Comparison of ENCODE assay signal across 21 cellular contexts in the genomic region with DNA sequence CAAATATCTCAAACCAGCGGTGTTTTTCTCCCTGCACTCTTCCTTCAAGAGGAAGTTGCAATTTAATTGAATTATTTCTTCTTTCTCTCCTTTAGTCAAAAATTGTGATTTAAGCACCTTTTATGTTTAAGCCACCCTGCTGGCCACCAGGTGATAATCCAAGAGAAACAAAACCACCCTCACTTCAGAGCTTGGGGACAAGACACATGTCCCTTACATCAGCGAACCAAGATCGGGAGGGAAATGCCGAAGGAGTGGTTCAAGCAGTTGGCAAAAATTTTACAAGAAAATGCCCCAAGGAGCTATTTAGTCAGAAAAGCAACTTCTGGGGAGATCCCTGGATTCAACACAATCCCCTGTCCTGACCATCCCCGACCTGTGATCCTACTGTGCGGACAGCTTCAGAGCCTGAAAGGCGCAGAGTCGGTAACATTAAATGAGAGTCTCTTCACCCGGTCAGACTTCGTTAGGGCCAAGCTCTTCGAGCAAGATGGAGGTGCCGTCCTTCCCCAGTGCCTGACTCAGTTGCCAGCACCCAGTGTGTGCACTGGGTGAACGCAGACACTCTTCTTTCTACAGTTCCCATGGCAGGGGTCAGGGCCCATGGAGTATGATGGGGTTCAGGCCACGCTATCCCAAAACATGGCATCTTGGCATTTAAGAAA.
DNase-seq lines count a peak whose midpoint lies in the region; ATAC-seq, FAIRE-seq and TF ChIP-seq lines count a peak whose summit lies in the region.
"Had no signal": no experiment of that assay in that cellular context is flagged by ENCODE, and none has a peak within 500 bp of the region (broad histone marks: within the 10 kb centered on the region; RNA-seq: fewer than 3 reads in every experiment).

No MANE protein-coding gene starts in this region.

- no peak for ATAC-seq in activated T-cell treated with anti-CD3 and anti-CD28 coated beads, Interleukin-2, amount 50 U/mL, for 72 hours (replicated peaks in 1 of 2)
- ATAC-seq in HG03280 (IDR thresholded peaks at IDR 0.05; ENCODE audit: unreplicated experiment) (no peak), GM18511 (IDR thresholded peaks at IDR 0.05; ENCODE audit: unreplicated experiment) (no peak), GM21528 (IDR thresholded peaks at IDR 0.05; ENCODE audit: low FRiP score, unreplicated experiment) (no peak)
- ATAC-seq: gastrocnemius medialis, HCT116 had no signal

- H3K4me3 ChIP-seq in testis = no peak overlapping the region
- H3K4me3 ChIP-seq: adrenal gland, gastrocnemius medialis, upper lobe of left lung had no signal

- H3K27me3 ChIP-seq in testis = no peaks in the 10 kb centered on the region
- H3K27me3 ChIP-seq: adrenal gland, gastrocnemius medialis, upper lobe of left lung had no signal

- H3K27ac Mint-ChIP-seq in activated T-cell treated with anti-CD3 and anti-CD28 coated beads, Interleukin-2, amount 50 U/mL, for 72 hours = peak overlapping the region; percentile 62
- peak overlapping the region; percentile 84 for H3K27ac Mint-ChIP-seq in dendritic cell treated with granulocyte-macrophage colony-stimulating factor and Interleukin-4, amounts not matched to agents 40 ng/mL and 50 ng/mL, for 4 days

- H3K9me3 ChIP-seq in testis = no peaks in the 10 kb centered on the region
- H3K9me3 ChIP-seq: adrenal gland, Caco-2, gastrocnemius medialis, upper lobe of left lung had no signal

- H3K4me1 Mint-ChIP-seq in activated T-cell treated with anti-CD3 and anti-CD28 coated beads, Interleukin-2, amount 50 U/mL, for 72 hours (ENCODE audit: low read depth) = peaks cover 92% of the 10 kb centered on the region
- peaks cover 70% of the 10 kb centered on the region for H3K4me1 Mint-ChIP-seq in dendritic cell treated with granulocyte-macrophage colony-stimulating factor and Interleukin-4, amounts not matched to agents 40 ng/mL and 50 ng/mL, for 4 days (ENCODE audit: low read depth)

- no peaks in the 10 kb centered on the region for H3K27me3 Mint-ChIP-seq in activated T-cell treated with anti-CD3 and anti-CD28 coated beads, Interleukin-2, amount 50 U/mL, for 72 hours (ENCODE audit: low read depth)
- H3K27me3 Mint-ChIP-seq in dendritic cell treated with granulocyte-macrophage colony-stimulating factor and Interleukin-4, amounts not matched to agents 40 ng/mL and 50 ng/mL, for 4 days = peaks cover 22% of the 10 kb centered on the region

- peak overlapping the region; percentile 65 to 80 for H3K4me3 Mint-ChIP-seq in activated T-cell treated with anti-CD3 and anti-CD28 coated beads, Interleukin-2, amount 50 U/mL, for 72 hours
- H3K4me3 Mint-ChIP-seq in dendritic cell treated with granulocyte-macrophage colony-stimulating factor and Interleukin-4, amounts not matched to agents 40 ng/mL and 50 ng/mL, for 4 days = no peak overlapping the region
- H3K4me3 Mint-ChIP-seq: T-helper 1 cell treated with Interleukin-12 subunit alpha and Interleukin-12 subunit beta and Interleukin-4 antibody, amounts not matched to agents 30 μg/mL and 1 μg/mL, for 36 hours had no signal

- intact Hi-C loops in dendritic cell treated with granulocyte-macrophage colony-stimulating factor and Interleukin-4, amounts not matched to agents 40 ng/mL and 50 ng/mL, for 4 days (cut with micrococcal nuclease) = no loop called here
- intact Hi-C loops in testis (cut with DNase I; ENCODE audit: low total_unique reads) = no loop called here

- no peak for TF ChIP-seq CTCF in testis (IDR thresholded peaks at IDR 0.05)

- H3K36me3 ChIP-seq in testis (ENCODE audit: low read depth, missing control alignments) = no peaks in the 10 kb centered on the region
- H3K36me3 ChIP-seq: adrenal gland, gastrocnemius medialis, upper lobe of left lung had no signal

- peak; percentile 46 for FAIRE-seq in GM12892 (lab: Jason Lieb, UNC)
- FAIRE-seq: bronchial epithelial cell had no signal

- H3K27ac ChIP-seq in testis = no peak overlapping the region
- H3K27ac ChIP-seq: adrenal gland, gastrocnemius medialis, upper lobe of left lung had no signal

- WGBS in testis, 2 donors = 92 to 97% methylated on average over 14 of the region's 14 CpGs

- no peak for DNase-seq in activated T-cell treated with anti-CD3 and anti-CD28 coated beads, Interleukin-2, amount 50 U/mL, for 72 hours
- no peak for DNase-seq in activated T-cell treated with anti-CD3 and anti-CD28 coated beads, Interleukin-2, amount 50 U/mL, for 1 hour
- no peak for DNase-seq in GM12892 (ENCODE audit: insufficient read length)
- DNase-seq in testis = peak; percentile 6
- DNase-seq: EL; erythroblast; gastrocnemius medialis; left cardiac atrium; NCI-H2029 treated with DMSO at 0.1 percent for 48 hours; NCI-H510A treated with DMSO at 0.1 percent for 48 hours; stimulated activated CD4-positive, alpha-beta T cell treated with anti-CD3 and anti-CD28 coated beads, Interleukin-12 subunit alpha, Interleukin-12 subunit beta, amount 100 ng/mL, for 4 hours; upper lobe of left lung had no signal

- H3K9me3 Mint-ChIP-seq in activated T-cell treated with anti-CD3 and anti-CD28 coated beads, Interleukin-2, amount 50 U/mL, for 72 hours = no peaks in the 10 kb centered on the region
- no peaks in the 10 kb centered on the region for H3K9me3 Mint-ChIP-seq in dendritic cell treated with granulocyte-macrophage colony-stimulating factor and Interleukin-4, amounts not matched to agents 40 ng/mL and 50 ng/mL, for 4 days
- H3K9me3 Mint-ChIP-seq: T-helper 1 cell treated with Interleukin-12 subunit alpha and Interleukin-12 subunit beta and Interleukin-4 antibody, amounts not matched to agents 30 μg/mL and 1 μg/mL, for 36 hours had no signal

- peaks cover 3% of the 10 kb centered on the region for H3K4me1 ChIP-seq in testis
- H3K4me1 ChIP-seq: adrenal gland, Caco-2, gastrocnemius medialis had no signal

- H3K36me3 Mint-ChIP-seq in activated T-cell treated with anti-CD3 and anti-CD28 coated beads, Interleukin-2, amount 50 U/mL, for 72 hours (ENCODE audit: insufficient read depth in 2 of 2) = peaks cover 0 to 1% of the 10 kb centered on the region in 2 donors
- H3K36me3 Mint-ChIP-seq in dendritic cell treated with granulocyte-macrophage colony-stimulating factor and Interleukin-4, amounts not matched to agents 40 ng/mL and 50 ng/mL, for 4 days (ENCODE audit: low read depth) = no peaks in the 10 kb centered on the region

- TF ChIP-seq POLR2A in GM12892 (IDR thresholded peaks at IDR 0.05; ENCODE audit: low read depth, low read length) (no peak), testis (IDR thresholded peaks at IDR 0.05) (no peak)
